In genomic region chr15:28871168-28871567, GRCh38 we compare ENCODE assay signal across 44 cellular contexts. TPM values are rescaled to one million over a fixed set of nuclear protein-coding genes. Genes with fewer than 3 reads are reported as not detected.
"Had no signal": no experiment of that assay in that cellular context is flagged by ENCODE, and none has a peak within 500 bp of the region (broad histone marks: within the 10 kb centered on the region; RNA-seq: fewer than 3 reads in every experiment).

No MANE protein-coding gene starts in this region.

- H3K4me3 ChIP-seq: adrenal gland, ascending aorta, body of pancreas, breast epithelium, cardiac muscle cell had no signal

- H3K27me3 Mint-ChIP-seq: activated naive CD4-positive, alpha-beta T cell treated with anti-CD3 and anti-CD28 coated beads, Interleukin-2, amount 50 U/mL, for 24 hours; activated naive CD8-positive, alpha-beta T cell; activated naive CD8-positive, alpha-beta T cell treated with anti-CD3 and anti-CD28 coated beads for 36 hours; activated naive CD8-positive, alpha-beta T cell treated with anti-CD3 and anti-CD28 coated beads, Interleukin-2, amount 50 U/mL, for 24 hours; activated T-cell treated with anti-CD3 and anti-CD28 coated beads, Interleukin-2, amount 50 U/mL, for 24 hours; activated T-helper 17 cell treated with anti-CD3 and anti-CD28 coated beads, Interleukin-2, amount 50 U/mL, for 72 hours; brain had no signal

- H3K36me3 Mint-ChIP-seq: activated naive CD4-positive, alpha-beta T cell treated with anti-CD3 and anti-CD28 coated beads, Interleukin-2, amount 10 ng/mL, durations not matched to agents 7 days and 5 days; activated naive CD4-positive, alpha-beta T cell treated with anti-CD3 and anti-CD28 coated beads, Interleukin-2, amount 50 U/mL, for 24 hours; activated naive CD4-positive, alpha-beta T cell treated with anti-CD3 and anti-CD28 coated beads, Interleukin-2, amount 50 U/mL, for 72 hours; activated naive CD8-positive, alpha-beta T cell; activated naive CD8-positive, alpha-beta T cell treated with anti-CD3 and anti-CD28 coated beads for 36 hours; activated naive CD8-positive, alpha-beta T cell treated with anti-CD3 and anti-CD28 coated beads, Interleukin-2, amount 10 ng/mL, durations not matched to agents 7 days and 5 days had no signal

- H3K4me1 Mint-ChIP-seq: activated T-helper 17 cell treated with anti-CD3 and anti-CD28 coated beads, Interleukin-2, amount 50 U/mL, for 72 hours had no signal

- DNase-seq: activated effector memory CD4-positive, alpha-beta T cell treated with anti-CD3 and anti-CD28 coated beads, Interleukin-2, amount 50 U/mL, for 16 hours; activated effector memory CD4-positive, alpha-beta T cell treated with Interleukin-2 at 50 U/mL for 16 hours; activated gamma-delta T cell; activated gamma-delta T cell treated with Interleukin-2 at 50 U/mL for 16 hours; activated naive CD4-positive, alpha-beta T cell; activated naive CD4-positive, alpha-beta T cell treated with anti-CD3 and anti-CD28 coated beads for 36 hours; activated naive CD4-positive, alpha-beta T cell treated with anti-CD3 and anti-CD28 coated beads, Interleukin-2, amount 10 ng/mL, durations not matched to agents 7 days and 5 days; activated naive CD4-positive, alpha-beta T cell treated with anti-CD3 and anti-CD28 coated beads, Interleukin-2, amount 50 U/mL, for 16 hours; activated naive CD4-positive, alpha-beta T cell treated with Interleukin-2 at 50 U/mL for 16 hours; activated naive CD8-positive, alpha-beta T cell treated with anti-CD3 and anti-CD28 coated beads for 36 hours; activated naive CD8-positive, alpha-beta T cell treated with anti-CD3 and anti-CD28 coated beads, Interleukin-2, amount 10 ng/mL, durations not matched to agents 7 days and 5 days; activated naive CD8-positive, alpha-beta T cell treated with anti-CD3 and anti-CD28 coated beads, Interleukin-2, amount 50 U/mL, for 24 hours; activated T-cell treated with anti-CD3 and anti-CD28 coated beads, Interleukin-2, amount 50 U/mL, for 1 hour; activated T-cell treated with anti-CD3 and anti-CD28 coated beads, Interleukin-2, amount 50 U/mL, for 24 hours; activated T-cell treated with anti-CD3 and anti-CD28 coated beads, Interleukin-2, amount 50 U/mL, for 4 hours; activated T-cell treated with anti-CD3 and anti-CD28 coated beads, Interleukin-2, amount 50 U/mL, for 48 hours; activated T-cell treated with anti-CD3 and anti-CD28 coated beads, Interleukin-2, amount 50 U/mL, for 72 hours; adrenal gland; amniotic stem cell; amygdala; anterior cingulate cortex; body of pancreas; brain microvascular endothelial cell; caudate nucleus; central memory CD4-positive, alpha-beta T cell; cerebellar nuclear complex had no signal

- H3K36me3 ChIP-seq: adrenal gland, ascending aorta, brain microvascular endothelial cell, breast epithelium, cardiac muscle cell had no signal

- H3K9me3 ChIP-seq: adrenal gland, ascending aorta, body of pancreas had no signal

- H3K27ac ChIP-seq: adrenal gland, ascending aorta, body of pancreas, brain microvascular endothelial cell, breast epithelium, cardiac muscle cell had no signal

- ATAC-seq: activated naive CD4-positive, alpha-beta T cell treated with anti-CD3 and anti-CD28 coated beads, Interleukin-2, amount 50 U/mL, for 72 hours; activated naive CD8-positive, alpha-beta T cell treated with anti-CD3 and anti-CD28 coated beads, Interleukin-2, amount 50 U/mL, for 24 hours; activated T-cell treated with anti-CD3 and anti-CD28 coated beads, Interleukin-2, amount 50 U/mL, for 4 hours; activated T-cell treated with anti-CD3 and anti-CD28 coated beads, Interleukin-2, amount 50 U/mL, for 72 hours; activated T-helper 17 cell treated with anti-CD3 and anti-CD28 coated beads, Interleukin-2, amount 50 U/mL, for 72 hours; body of pancreas had no signal

- H3K27me3 ChIP-seq: adrenal gland, ascending aorta, body of pancreas, brain microvascular endothelial cell, breast epithelium, cardiac muscle cell had no signal

- H3K9me3 Mint-ChIP-seq: activated naive CD4-positive, alpha-beta T cell treated with anti-CD3 and anti-CD28 coated beads for 36 hours; activated naive CD4-positive, alpha-beta T cell treated with anti-CD3 and anti-CD28 coated beads, Interleukin-2, amount 10 ng/mL, durations not matched to agents 7 days and 5 days; activated naive CD4-positive, alpha-beta T cell treated with anti-CD3 and anti-CD28 coated beads, Interleukin-2, amount 50 U/mL, for 24 hours; activated naive CD4-positive, alpha-beta T cell treated with anti-CD3 and anti-CD28 coated beads, Interleukin-2, amount 50 U/mL, for 72 hours; activated naive CD8-positive, alpha-beta T cell treated with anti-CD3 and anti-CD28 coated beads for 36 hours; activated naive CD8-positive, alpha-beta T cell treated with anti-CD3 and anti-CD28 coated beads, Interleukin-2, amount 10 ng/mL, durations not matched to agents 7 days and 5 days; activated naive CD8-positive, alpha-beta T cell treated with anti-CD3 and anti-CD28 coated beads, Interleukin-2, amount 50 U/mL, for 24 hours; activated T-cell treated with anti-CD3 and anti-CD28 coated beads, Interleukin-2, amount 50 U/mL, for 24 hours; activated T-cell treated with anti-CD3 and anti-CD28 coated beads, Interleukin-2, amount 50 U/mL, for 4 hours; activated T-cell treated with anti-CD3 and anti-CD28 coated beads, Interleukin-2, amount 50 U/mL, for 72 hours; activated T-helper 1 cell treated with anti-CD3 and anti-CD28 coated beads, Interleukin-12 subunit alpha, Interleukin-12 subunit beta, Interleukin-2, Interleukin-4 antibody, amounts not matched to agents 30 ng/mL and 10 ng/mL and 1 ng/mL, durations not matched to agents 14 hours and 24 hours and 36 hours; activated T-helper 17 cell treated with anti-CD3 and anti-CD28 coated beads, Interleukin-2, amount 50 U/mL, for 72 hours; activated T-helper 2 cell treated with anti-CD3 and anti-CD28 coated beads, Interferon-gamma antibody, Interleukin-2, Interleukin-4, amounts not matched to agents 10 μg/mL and 5 μg/mL and 100 μg/mL, durations not matched to agents 14 hours and 24 hours and 36 hours; central memory CD8-positive, alpha-beta T cell had no signal

- H3K4me1 ChIP-seq: adrenal gland, ascending aorta, breast epithelium had no signal

- H3K4me3 Mint-ChIP-seq: activated naive CD4-positive, alpha-beta T cell treated with anti-CD3 and anti-CD28 coated beads for 36 hours; activated naive CD4-positive, alpha-beta T cell treated with anti-CD3 and anti-CD28 coated beads, Interleukin-2, amount 10 ng/mL, durations not matched to agents 7 days and 5 days; activated naive CD4-positive, alpha-beta T cell treated with anti-CD3 and anti-CD28 coated beads, Interleukin-2, amount 50 U/mL, for 24 hours; activated naive CD8-positive, alpha-beta T cell; activated naive CD8-positive, alpha-beta T cell treated with anti-CD3 and anti-CD28 coated beads for 36 hours; activated naive CD8-positive, alpha-beta T cell treated with anti-CD3 and anti-CD28 coated beads, Interleukin-2, amount 10 ng/mL, durations not matched to agents 7 days and 5 days; activated naive CD8-positive, alpha-beta T cell treated with anti-CD3 and anti-CD28 coated beads, Interleukin-2, amount 50 U/mL, for 24 hours; activated T-cell treated with anti-CD3 and anti-CD28 coated beads, Interleukin-2, amount 50 U/mL, for 24 hours; activated T-cell treated with anti-CD3 and anti-CD28 coated beads, Interleukin-2, amount 50 U/mL, for 4 hours; activated T-cell treated with anti-CD3 and anti-CD28 coated beads, Interleukin-2, amount 50 U/mL, for 72 hours; activated T-helper 1 cell treated with anti-CD3 and anti-CD28 coated beads, Interleukin-12 subunit alpha, Interleukin-12 subunit beta, Interleukin-2, Interleukin-4 antibody, amounts not matched to agents 30 ng/mL and 10 ng/mL and 1 ng/mL, durations not matched to agents 14 hours and 24 hours and 36 hours; activated T-helper 17 cell treated with anti-CD3 and anti-CD28 coated beads, Interleukin-2, amount 50 U/mL, for 72 hours; brain; central memory CD8-positive, alpha-beta T cell had no signal

- H3K27ac Mint-ChIP-seq: activated naive CD4-positive, alpha-beta T cell treated with anti-CD3 and anti-CD28 coated beads for 36 hours; activated naive CD4-positive, alpha-beta T cell treated with anti-CD3 and anti-CD28 coated beads, Interleukin-2, amount 10 ng/mL, durations not matched to agents 7 days and 5 days; activated naive CD4-positive, alpha-beta T cell treated with anti-CD3 and anti-CD28 coated beads, Interleukin-2, amount 50 U/mL, for 24 hours; activated naive CD4-positive, alpha-beta T cell treated with anti-CD3 and anti-CD28 coated beads, Interleukin-2, amount 50 U/mL, for 72 hours; activated naive CD8-positive, alpha-beta T cell; activated naive CD8-positive, alpha-beta T cell treated with anti-CD3 and anti-CD28 coated beads for 36 hours; activated naive CD8-positive, alpha-beta T cell treated with anti-CD3 and anti-CD28 coated beads, Interleukin-2, amount 10 ng/mL, durations not matched to agents 7 days and 5 days; activated naive CD8-positive, alpha-beta T cell treated with anti-CD3 and anti-CD28 coated beads, Interleukin-2, amount 50 U/mL, for 24 hours; activated T-cell treated with anti-CD3 and anti-CD28 coated beads, Interleukin-2, amount 50 U/mL, for 24 hours; activated T-cell treated with anti-CD3 and anti-CD28 coated beads, Interleukin-2, amount 50 U/mL, for 72 hours; activated T-helper 1 cell treated with anti-CD3 and anti-CD28 coated beads, Interleukin-12 subunit alpha, Interleukin-12 subunit beta, Interleukin-2, Interleukin-4 antibody, amounts not matched to agents 30 ng/mL and 10 ng/mL and 1 ng/mL, durations not matched to agents 14 hours and 24 hours and 36 hours; activated T-helper 17 cell treated with anti-CD3 and anti-CD28 coated beads, Interleukin-2, amount 50 U/mL, for 72 hours; activated T-helper 2 cell treated with anti-CD3 and anti-CD28 coated beads, Interferon-gamma antibody, Interleukin-2, Interleukin-4, amounts not matched to agents 10 μg/mL and 5 μg/mL and 100 μg/mL, durations not matched to agents 14 hours and 24 hours and 36 hours; brain had no signal

- FAIRE-seq: astrocyte, bronchial epithelial cell had no signal

RNA-seq across cellular contexts. Expression of gene GOLGA6L7, which starts 22.7 kb away (rescaled TPM):
- total RNA-seq: activated naive CD4-positive, alpha-beta T cell treated with anti-CD3 and anti-CD28 coated beads for 36 hours; activated naive CD4-positive, alpha-beta T cell treated with anti-CD3 and anti-CD28 coated beads, Interleukin-2, amount 50 U/mL, for 72 hours; activated naive CD8-positive, alpha-beta T cell treated with anti-CD3 and anti-CD28 coated beads for 36 hours; activated naive CD8-positive, alpha-beta T cell treated with anti-CD3 and anti-CD28 coated beads, Interleukin-2, amount 10 ng/mL, durations not matched to agents 7 days and 5 days; activated T-cell treated with anti-CD3 and anti-CD28 coated beads, Interleukin-2, amount 50 U/mL, for 4 hours; activated T-cell treated with anti-CD3 and anti-CD28 coated beads, Interleukin-2, amount 50 U/mL, for 72 hours; activated T-helper 1 cell treated with anti-CD3 and anti-CD28 coated beads, Interleukin-12 subunit alpha, Interleukin-12 subunit beta, Interleukin-2, Interleukin-4 antibody, amounts not matched to agents 30 ng/mL and 10 ng/mL and 1 ng/mL, durations not matched to agents 14 hours and 24 hours and 36 hours; activated T-helper 17 cell treated with anti-CD3 and anti-CD28 coated beads, Interleukin-2, amount 50 U/mL, for 72 hours; activated T-helper 2 cell treated with anti-CD3 and anti-CD28 coated beads, Interferon-gamma antibody, Interleukin-2, Interleukin-4, amounts not matched to agents 10 μg/mL and 5 μg/mL and 100 μg/mL, durations not matched to agents 14 hours and 24 hours and 36 hours; adrenal gland; aorta; ascending aorta; astrocyte; body of pancreas; breast epithelium; bronchial epithelial cell; cardiac muscle cell; cardiac septum; cerebellum; chondrocyte had no signal
- polyA plus RNA-seq: adipose tissue, adrenal gland, aorta had no signal
